In the genomic region with DNA sequence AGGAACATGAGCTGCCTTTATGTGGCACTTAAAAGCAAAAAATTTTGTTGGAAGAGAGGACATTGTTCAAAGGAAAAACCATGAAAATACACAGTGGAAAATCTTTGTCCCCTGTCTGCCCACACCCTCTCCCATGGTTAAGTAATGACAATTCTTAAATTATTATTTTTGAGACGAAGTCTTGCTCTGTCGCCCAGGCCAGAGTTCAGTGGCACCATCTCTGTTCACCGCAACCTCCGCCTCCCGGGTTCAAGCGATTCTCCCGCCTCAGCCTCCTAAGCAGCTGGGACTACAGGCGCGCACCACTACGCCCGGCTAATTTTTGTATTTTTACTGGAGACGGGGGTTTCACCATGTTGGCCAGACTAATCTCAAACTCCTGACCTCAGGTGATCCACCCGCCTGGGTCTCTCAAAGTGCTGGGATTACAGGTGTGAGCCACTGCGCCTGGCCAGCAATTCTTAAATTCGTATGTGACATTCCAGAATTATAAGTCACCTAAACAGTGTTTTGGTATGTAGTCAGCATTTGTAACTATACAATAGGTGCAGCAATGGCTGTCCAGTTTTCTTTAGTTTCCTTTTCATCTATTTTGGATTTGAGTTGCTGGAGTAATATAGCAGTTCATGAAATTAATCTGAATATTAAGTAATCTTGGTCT, we compare ENCODE assay signal across 8 cellular contexts. TPM values are rescaled to one million over a fixed set of nuclear protein-coding genes. Genes with fewer than 3 reads are reported as not detected.
DNase-seq lines count a peak whose midpoint lies in the region; ATAC-seq and TF ChIP-seq lines count a peak whose summit lies in the region.

No MANE protein-coding gene starts in this region.

- peak overlapping the region; percentile 95 to 96 for H3K4me3 ChIP-seq in testis

- intact Hi-C loops in testis (cut with DNase I; ENCODE audit: low total_unique reads): no loop called here

- peaks cover 23 to 34% of the 10 kb centered on the region in 2 donors for H3K36me3 Mint-ChIP-seq in activated naive CD4-positive, alpha-beta T cell treated with anti-CD3 and anti-CD28 coated beads, Interleukin-2, amount 50 U/mL, for 72 hours

- H3K4me1 ChIP-seq in testis: peaks cover 15% of the 10 kb centered on the region

- no peak for TF ChIP-seq POLR2A in testis (IDR thresholded peaks at IDR 0.05)

- no peaks in the 10 kb centered on the region for H3K9me3 ChIP-seq in testis

- no peak for TF ChIP-seq CTCF in testis (IDR thresholded peaks at IDR 0.05)

- DNase-seq in DMS53 (lab: John Stamatoyannopoulos, UW): peak; percentile 30
- no peak for DNase-seq in DMS53 treated with DMSO at 0.1 percent for 48 hours (lab: John Stamatoyannopoulos, UW; ENCODE audit: unreplicated experiment)
- DNase-seq in activated naive CD4-positive, alpha-beta T cell treated with anti-CD3 and anti-CD28 coated beads, Interleukin-2, amount 50 U/mL, for 72 hours (ENCODE audit: low spot score in 2 of 2): no peak
- DNase-seq in kidney tubule cell (ENCODE audit: low spot score): peak; percentile 50
- no peak for DNase-seq in testis
- no peak for DNase-seq in left lobe of liver (ENCODE audit: low spot score)
- no peak for DNase-seq in CD1c-positive myeloid dendritic cell (ENCODE audit: extremely low spot score)

- peak overlapping the region; percentile 93 to 97 for H3K27ac ChIP-seq in testis

- no peak for ATAC-seq in activated naive CD4-positive, alpha-beta T cell treated with anti-CD3 and anti-CD28 coated beads, Interleukin-2, amount 50 U/mL, for 72 hours
- ATAC-seq in left lobe of liver (no peak), HG02588 (IDR thresholded peaks at IDR 0.05; ENCODE audit: unreplicated experiment) (no peak)

- peaks cover 5 to 6% of the 10 kb centered on the region in 2 donors for H3K9me3 Mint-ChIP-seq in activated naive CD4-positive, alpha-beta T cell treated with anti-CD3 and anti-CD28 coated beads, Interleukin-2, amount 50 U/mL, for 72 hours

- peak overlapping the region; percentile 92 to 94 for H3K27ac Mint-ChIP-seq in activated naive CD4-positive, alpha-beta T cell treated with anti-CD3 and anti-CD28 coated beads, Interleukin-2, amount 50 U/mL, for 72 hours

- no peaks in the 10 kb centered on the region for H3K36me3 ChIP-seq in testis (ENCODE audit: low read depth, missing control alignments)

- WGBS in testis, 2 donors: 53 to 70% methylated on average over 15 of the region's 15 CpGs

- no peaks in the 10 kb centered on the region for H3K27me3 ChIP-seq in testis

RNA-seq across cellular contexts. Expression of a gene that starts 0.6 kb away (rescaled TPM):
- total RNA-seq in activated naive CD4-positive, alpha-beta T cell treated with anti-CD3 and anti-CD28 coated beads, Interleukin-2, amount 50 U/mL, for 72 hours: 100 to 1,000 TPM; 103 to 122 TPM
- total RNA-seq in testis: 10 to 100 TPM; 42.7 to 62.5 TPM
- 65.7 TPM for polyA plus RNA-seq in testis (ENCODE audit: insufficient read depth, low read depth, low replicate concordance)
- 110 TPM for total RNA-seq in left lobe of liver

Comparison
In these comparisons a context has a peak if more than half of its experiments do, and no peak if none do; other contexts are left out.
1. DNase-seq: peak in DMS53 (single experiment) and kidney tubule cell (single experiment); none in DMS53 treated with DMSO at 0.1 percent for 48 hours (single experiment), activated naive CD4-positive, alpha-beta T cell treated with anti-CD3 and anti-CD28 coated beads, Interleukin-2, amount 50 U/mL, for 72 hours (0 of 2), testis (single experiment), left lobe of liver (single experiment) and CD1c-positive myeloid dendritic cell (single experiment).